8 cellular contexts compared by ENCODE assay signal in genomic region chr22:22507743-22508273, GRCh38. TPM values are rescaled to one million over a fixed set of nuclear protein-coding genes. Genes with fewer than 3 reads are reported as not detected.
A peak's percentile ranks its signal among the peaks of the same experiment; 100 is the strongest.
DNase-seq lines count a peak whose midpoint lies in the region; ATAC-seq and TF ChIP-seq lines count a peak whose summit lies in the region.

No MANE protein-coding gene starts in this region.

- ATAC-seq in GM18505 (IDR thresholded peaks at IDR 0.05; ENCODE audit: unreplicated experiment): no peak

- 39 to 42% methylated on average over 13 of the region's 13 CpGs for WGBS in esophagus, 2 donors

- H3K27me3 ChIP-seq in NT2/D1 (ENCODE audit: insufficient read depth, insufficient read length) (peaks cover 86% of the 10 kb centered on the region), esophagus (ENCODE audit: control insufficient read depth in 1 of 2, insufficient read depth in 2 of 2, low read length in 2 of 2) (no peaks in the 10 kb centered on the region), tibial artery (peaks cover 0 to 16% of the 10 kb centered on the region in 2 donors)

- H3K4me3 ChIP-seq in GM08714 (ENCODE audit: low read length) (peak overlapping the region; percentile 76), NT2/D1 (ENCODE audit: insufficient read length, low read depth) (peak overlapping the region; percentile 60), esophagus (ENCODE audit: low read depth in 1 of 2, low read length in 2 of 2) (peak overlapping the region; percentile 34 to 44), tibial artery (peak overlapping the region in 1 of 2 donors; percentile 38)

- no peak for TF ChIP-seq POLR2A in GM18505 (IDR thresholded peaks at IDR 0.05; ENCODE audit: borderline replicate concordance, extremely low read depth, insufficient read depth, insufficient read length)

- intact Hi-C loops in tibial artery (cut with DNase I; ENCODE audit: low total_unique reads): no loop called here

- H3K9me3 ChIP-seq in NT2/D1 (ENCODE audit: insufficient read depth, low read length) (peaks cover 24% of the 10 kb centered on the region), esophagus (ENCODE audit: control insufficient read depth in 2 of 2, insufficient read depth in 1 of 2, low read depth in 1 of 2, low read length in 1 of 2) (peaks cover 0 to 10% of the 10 kb centered on the region in 2 donors), tibial artery (peaks cover 3 to 31% (median 20%) of the 10 kb centered on the region in 3 donors)

- peak overlapping the region; percentile 72 for H3K9ac ChIP-seq in NT2/D1 (ENCODE audit: insufficient read length, low read depth)

- H3K36me3 ChIP-seq in NT2/D1 (ENCODE audit: insufficient read depth, insufficient read length, low read length) (peaks cover 7% of the 10 kb centered on the region), esophagus (ENCODE audit: control insufficient read depth in 2 of 2, insufficient read depth in 2 of 2, low read length in 1 of 2) (no peaks in the 10 kb centered on the region), tibial artery (no peaks in the 10 kb centered on the region)

- H3K27ac ChIP-seq in esophagus (ENCODE audit: low read depth in 2 of 2, low read length in 1 of 2): no peak overlapping the region
- H3K27ac ChIP-seq in tibial artery: no peak overlapping the region

- H3K4me1 ChIP-seq in NT2/D1 (ENCODE audit: insufficient read depth, insufficient read length) (no peaks in the 10 kb centered on the region), esophagus (ENCODE audit: control insufficient read depth in 2 of 2, insufficient read depth in 2 of 2, low read length in 1 of 2) (peaks cover 0 to 5% of the 10 kb centered on the region in 2 donors), tibial artery (peaks cover 0 to 8% (median 0%) of the 10 kb centered on the region in 4 donors)

- no peak for DNase-seq in NT2/D1 (ENCODE audit: low read depth, low spot score)
- peak; percentile 4 for DNase-seq in pons (ENCODE audit: low spot score)
- no peak for DNase-seq in stimulated activated CD4-positive, alpha-beta T cell treated with anti-CD3 and anti-CD28 coated beads, Interleukin-12 subunit alpha, Interleukin-12 subunit beta, amount 100 ng/mL, for 4 hours
- DNase-seq in GM19240 (ENCODE audit: insufficient read length, low spot score): no peak
- no peak for DNase-seq in tibial artery

- TF ChIP-seq CTCF in tibial artery (IDR thresholded peaks at IDR 0.05): no peak

RNA-seq across cellular contexts. Expression of gene ZNF280B, which starts 0.7 kb away (rescaled TPM):
- polyA plus RNA-seq in esophagus: under 1 TPM in 1 of 2 donors, not detected in 1; 0.05 TPM

RNA-seq across cellular contexts. Expression of gene ZNF280A, which starts 12.3 kb away (rescaled TPM):
- not detected for polyA plus RNA-seq in esophagus

RNA-seq across cellular contexts. Expression of gene PRAME, which starts 51.3 kb away (rescaled TPM):
- under 1 TPM in 1 of 2 donors, not detected in 1; 0.01 TPM for polyA plus RNA-seq in esophagus
